ENCODE assay signal across 9 cellular contexts in genomic region chr13:40769970-40770369, GRCh38. TPM values are rescaled to one million over a fixed set of nuclear protein-coding genes. Genes with fewer than 3 reads are reported as not detected.
DNase-seq lines count a peak whose midpoint lies in the region; ATAC-seq and TF ChIP-seq lines count a peak whose summit lies in the region.
"Had no signal": no experiment of that assay in that cellular context is flagged by ENCODE, and none has a peak within 500 bp of the region (broad histone marks: within the 10 kb centered on the region; RNA-seq: fewer than 3 reads in every experiment).

No MANE protein-coding gene starts in this region.

- peaks cover 14% of the 10 kb centered on the region for H3K36me3 Mint-ChIP-seq in activated naive CD4-positive, alpha-beta T cell treated with anti-CD3 and anti-CD28 coated beads, Interleukin-2, amount 10 ng/mL, durations not matched to agents 7 days and 5 days
- peaks cover 7% of the 10 kb centered on the region for H3K36me3 Mint-ChIP-seq in activated naive CD8-positive, alpha-beta T cell treated with anti-CD3 and anti-CD28 coated beads, Interleukin-2, amount 50 U/mL, for 24 hours (ENCODE audit: low read depth)

- ATAC-seq in activated naive CD8-positive, alpha-beta T cell treated with anti-CD3 and anti-CD28 coated beads, Interleukin-2, amount 50 U/mL, for 24 hours: no peak
- ATAC-seq in lower lobe of right lung (no peak), GM21423 (IDR thresholded peaks at IDR 0.05; ENCODE audit: unreplicated experiment) (no peak)

- TF ChIP-seq CTCF in lower lobe of right lung (IDR thresholded peaks at IDR 0.05) (no peak), transverse colon (IDR thresholded peaks at IDR 0.05) (no peak)

- H3K27ac Mint-ChIP-seq in activated naive CD4-positive, alpha-beta T cell treated with anti-CD3 and anti-CD28 coated beads, Interleukin-2, amount 10 ng/mL, durations not matched to agents 7 days and 5 days: peak overlapping the region; percentile 96
- peak overlapping the region; percentile 96 for H3K27ac Mint-ChIP-seq in activated naive CD8-positive, alpha-beta T cell treated with anti-CD3 and anti-CD28 coated beads, Interleukin-2, amount 50 U/mL, for 24 hours

- H3K4me1 ChIP-seq in lower lobe of right lung (peaks cover 16% of the 10 kb centered on the region), transverse colon (peaks cover 7 to 25% (median 10%) of the 10 kb centered on the region in 4 donors)

- H3K9me3 Mint-ChIP-seq in activated naive CD4-positive, alpha-beta T cell treated with anti-CD3 and anti-CD28 coated beads, Interleukin-2, amount 10 ng/mL, durations not matched to agents 7 days and 5 days: no peaks in the 10 kb centered on the region
- no peaks in the 10 kb centered on the region for H3K9me3 Mint-ChIP-seq in activated naive CD8-positive, alpha-beta T cell treated with anti-CD3 and anti-CD28 coated beads, Interleukin-2, amount 50 U/mL, for 24 hours

- H3K9me3 ChIP-seq in lower lobe of right lung (no peaks in the 10 kb centered on the region), transverse colon (no peaks in the 10 kb centered on the region)

- TF ChIP-seq POLR2A in transverse colon (IDR thresholded peaks at IDR 0.05): no peak

- CTCF ChIA-PET in activated naive CD4-positive, alpha-beta T cell treated with anti-CD3 and anti-CD28 coated beads, Interleukin-2, amount 10 ng/mL, durations not matched to agents 7 days and 5 days (lab: Charles Lee): interaction anchor here (1.0 kb wide), 1 partner anchor 14 kb away, joined by 3 read pairs; no protein-coding TSS in a partner anchor

- H3K27me3 ChIP-seq in lower lobe of right lung (ENCODE audit: low read depth) (no peaks in the 10 kb centered on the region), transverse colon (no peaks in the 10 kb centered on the region)

- 70 to 75% methylated on average over 6 of the region's 6 CpGs for WGBS in transverse colon (ENCODE audit: low coverage in 1 of 2), 2 donors

- H3K27ac ChIP-seq in lower lobe of right lung (peak overlapping the region; percentile 83), transverse colon (peak overlapping the region in 3 of 4 donors; percentile 84 to 91 (median 89))

- no peak for DNase-seq in activated naive CD4-positive, alpha-beta T cell treated with anti-CD3 and anti-CD28 coated beads, Interleukin-2, amount 10 ng/mL, durations not matched to agents 7 days and 5 days
- DNase-seq in activated naive CD4-positive, alpha-beta T cell treated with anti-CD3 and anti-CD28 coated beads, Interleukin-2, amount 50 U/mL, for 16 hours: no peak
- DNase-seq in activated naive CD8-positive, alpha-beta T cell treated with anti-CD3 and anti-CD28 coated beads, Interleukin-2, amount 50 U/mL, for 24 hours: no peak
- DNase-seq in lower lobe of right lung (no peak), transverse colon (no peak), NCI-H128 (lab: John Stamatoyannopoulos, UW; ENCODE audit: unreplicated experiment) (no peak), NCI-H510A (lab: John Stamatoyannopoulos, UW) (no peak)
- DNase-seq: DMS153 had no signal

- in situ Hi-C loops in transverse colon (cut with MboI; ENCODE audit: low pct_ligation_motif_present in 1 of 4, low pct_unique_long_range_greater_than_20kb in 1 of 4, low sequenced_read_pairs in 3 of 4): no loop called here

- TF ChIP-seq EP300 in transverse colon (IDR thresholded peaks at IDR 0.05; ENCODE audit: low read depth): no peak

- intact Hi-C loops in lower lobe of right lung (cut with DNase I) (no loop called here), transverse colon (cut with DNase I; ENCODE audit: low total_unique reads) (loop anchor here (10.0 kb wide), 1 partner anchor 1085 kb away; no protein-coding TSS in a partner anchor)

- no peaks in the 10 kb centered on the region for H3K27me3 Mint-ChIP-seq in activated naive CD4-positive, alpha-beta T cell treated with anti-CD3 and anti-CD28 coated beads, Interleukin-2, amount 10 ng/mL, durations not matched to agents 7 days and 5 days
- no peaks in the 10 kb centered on the region for H3K27me3 Mint-ChIP-seq in activated naive CD8-positive, alpha-beta T cell treated with anti-CD3 and anti-CD28 coated beads, Interleukin-2, amount 50 U/mL, for 24 hours

- H3K36me3 ChIP-seq in lower lobe of right lung (peaks cover 19% of the 10 kb centered on the region), transverse colon (peaks cover 0 to 7% (median 0%) of the 10 kb centered on the region in 4 donors)

- peak overlapping the region; percentile 98 for H3K4me3 Mint-ChIP-seq in activated naive CD4-positive, alpha-beta T cell treated with anti-CD3 and anti-CD28 coated beads, Interleukin-2, amount 10 ng/mL, durations not matched to agents 7 days and 5 days
- H3K4me3 Mint-ChIP-seq in activated naive CD8-positive, alpha-beta T cell treated with anti-CD3 and anti-CD28 coated beads, Interleukin-2, amount 50 U/mL, for 24 hours: peak overlapping the region; percentile 99

- peaks cover 37% of the 10 kb centered on the region for H3K4me1 Mint-ChIP-seq in activated naive CD4-positive, alpha-beta T cell treated with anti-CD3 and anti-CD28 coated beads, Interleukin-2, amount 10 ng/mL, durations not matched to agents 7 days and 5 days
- peaks cover 46% of the 10 kb centered on the region for H3K4me1 Mint-ChIP-seq in activated naive CD8-positive, alpha-beta T cell treated with anti-CD3 and anti-CD28 coated beads, Interleukin-2, amount 50 U/mL, for 24 hours

- H3K4me3 ChIP-seq in lower lobe of right lung: peak overlapping the region; percentile 88
- peak overlapping the region in 3 of 4 donors; percentile 58 to 80 (median 59) for H3K4me3 ChIP-seq in transverse colon

RNA-seq across cellular contexts. Expression of gene MRPS31, which starts 1.0 kb away (rescaled TPM):
- total RNA-seq in lower lobe of right lung (22.2 TPM), transverse colon (10 to 100 TPM; 16.1 to 50.2 (median 25.0) TPM)

RNA-seq across cellular contexts. Expression of gene SLC25A15, which starts 19.4 kb away (rescaled TPM):
- total RNA-seq in lower lobe of right lung: 3.3 TPM
- 10 to 100 TPM in 2 of 4 donors, 1 to 10 TPM in 2; 3.0 to 30.6 (median 10.1) TPM for total RNA-seq in transverse colon
